ENCODE assay signal across 6 cellular contexts in genomic region chr14:23241061-23241715, GRCh38. TPM values are rescaled to one million over a fixed set of nuclear protein-coding genes. Genes with fewer than 3 reads are reported as not detected.
"Had no signal": no experiment of that assay in that cellular context is flagged by ENCODE, and none has a peak within 500 bp of the region (broad histone marks: within the 10 kb centered on the region; RNA-seq: fewer than 3 reads in every experiment).

No MANE protein-coding gene starts in this region.

RNA-seq across cellular contexts. Expression of gene RNF212B, which starts 3.5 kb away (rescaled TPM):
- total RNA-seq: M059J, PC-3, Peyer's patch, Right ventricle myocardium superior, SJSA1 had no signal
- polyA plus RNA-seq: SK-N-SH had no signal
